Comparison of ENCODE assay signal across 20 cellular contexts in genomic region chr22:25105817-25106650, GRCh38.
A peak's percentile ranks its signal among the peaks of the same experiment; 100 is the strongest.
DNase-seq lines count a peak whose midpoint lies in the region; ATAC-seq and TF ChIP-seq lines count a peak whose summit lies in the region.
"Had no signal": no experiment of that assay in that cellular context is flagged by ENCODE, and none has a peak within 500 bp of the region (broad histone marks: within the 10 kb centered on the region; RNA-seq: fewer than 3 reads in every experiment).

No MANE protein-coding gene starts in this region.

- H3K27ac Mint-ChIP-seq in activated CD4-positive, alpha-beta T cell treated with anti-CD3 and anti-CD28 coated beads for 36 hours = peak overlapping the region; percentile 2
- H3K27ac Mint-ChIP-seq in activated T-helper 17 cell treated with anti-CD3 and anti-CD28 coated beads, Interleukin-2, amount 50 U/mL, for 72 hours = no peak overlapping the region
- peak overlapping the region; percentile 41 for H3K27ac Mint-ChIP-seq in endothelial cell (ENCODE audit: unreplicated experiment)

- TF ChIP-seq CTCF in endothelial cell (IDR thresholded peaks at IDR 0.05; ENCODE audit: unreplicated experiment) (no peak), thoracic aorta (IDR thresholded peaks at IDR 0.05) (no peak)

- H3K9me3 Mint-ChIP-seq in activated CD4-positive, alpha-beta T cell treated with anti-CD3 and anti-CD28 coated beads for 36 hours (ENCODE audit: low read depth) = peaks cover 5% of the 10 kb centered on the region
- H3K9me3 Mint-ChIP-seq in activated T-helper 17 cell treated with anti-CD3 and anti-CD28 coated beads, Interleukin-2, amount 50 U/mL, for 72 hours = no peaks in the 10 kb centered on the region
- H3K9me3 Mint-ChIP-seq in endothelial cell (ENCODE audit: unreplicated experiment) = no peaks in the 10 kb centered on the region

- H3K27me3 Mint-ChIP-seq in activated CD4-positive, alpha-beta T cell treated with anti-CD3 and anti-CD28 coated beads for 36 hours = no peaks in the 10 kb centered on the region
- H3K27me3 Mint-ChIP-seq in activated T-helper 17 cell treated with anti-CD3 and anti-CD28 coated beads, Interleukin-2, amount 50 U/mL, for 72 hours = no peaks in the 10 kb centered on the region
- H3K27me3 Mint-ChIP-seq in endothelial cell (ENCODE audit: unreplicated experiment) = peaks cover 5% of the 10 kb centered on the region

- H3K4me3 ChIP-seq in thoracic aorta = no peak overlapping the region

- H3K9me3 ChIP-seq in thoracic aorta = no peaks in the 10 kb centered on the region

- peaks cover 16 to 39% of the 10 kb centered on the region in 2 donors for H3K4me1 ChIP-seq in thoracic aorta (ENCODE audit: control insufficient read depth in 1 of 2, low read depth in 2 of 2)

- no peaks in the 10 kb centered on the region for H3K27me3 ChIP-seq in thoracic aorta (replicated peaks; ENCODE audit: insufficient read depth)

- H3K27ac ChIP-seq in thoracic aorta = peak overlapping the region; percentile 37 to 45
- H3K27ac ChIP-seq: 22Rv1 had no signal

- POLR2A ChIA-PET in activated CD4-positive, alpha-beta T cell treated with anti-CD3 and anti-CD28 coated beads for 36 hours (lab: Charles Lee) = no interaction called here

- DNase-seq in activated CD4-positive, alpha-beta T cell treated with anti-CD3 and anti-CD28 coated beads for 36 hours = no peak
- no peak for DNase-seq in activated CD4-positive, alpha-beta T cell treated with anti-CD3 and anti-CD28 coated beads, Interleukin-2, amount 50 U/mL, for 1 hour
- no peak for DNase-seq in endothelial cell (ENCODE audit: low spot score)
- no peak for DNase-seq in thoracic aorta (ENCODE audit: low spot score)
- no peak for DNase-seq in posterior vena cava (ENCODE audit: low spot score)
- DNase-seq: AML-193, COR-L47, DMS 273 treated with DMSO at 0.1 percent for 48 hours, HCEC 1CT, NCI-H1417, NCI-H187, NCI-H2107, NCI-H2227 treated with DMSO at 0.1 percent for 48 hours, NCI-H510A treated with DMSO at 0.1 percent for 48 hours, NCI-H774, SHP77 had no signal

- H3K4me3 Mint-ChIP-seq in activated CD4-positive, alpha-beta T cell treated with anti-CD3 and anti-CD28 coated beads for 36 hours = no peak overlapping the region
- H3K4me3 Mint-ChIP-seq in activated T-helper 17 cell treated with anti-CD3 and anti-CD28 coated beads, Interleukin-2, amount 50 U/mL, for 72 hours = no peak overlapping the region
- H3K4me3 Mint-ChIP-seq in endothelial cell (ENCODE audit: unreplicated experiment) = no peak overlapping the region

- peaks cover 17% of the 10 kb centered on the region for H3K4me1 Mint-ChIP-seq in activated CD4-positive, alpha-beta T cell treated with anti-CD3 and anti-CD28 coated beads for 36 hours
- H3K4me1 Mint-ChIP-seq in activated T-helper 17 cell treated with anti-CD3 and anti-CD28 coated beads, Interleukin-2, amount 50 U/mL, for 72 hours = peaks cover 5% of the 10 kb centered on the region
- peaks cover 28% of the 10 kb centered on the region for H3K4me1 Mint-ChIP-seq in endothelial cell (ENCODE audit: unreplicated experiment)

- no peak for ATAC-seq in activated CD4-positive, alpha-beta T cell treated with anti-CD3 and anti-CD28 coated beads for 36 hours
- ATAC-seq in activated T-helper 17 cell treated with anti-CD3 and anti-CD28 coated beads, Interleukin-2, amount 50 U/mL, for 72 hours (replicated peaks) = peak; percentile 55
- ATAC-seq in thoracic aorta (ENCODE audit: insufficient number of reproducible peaks, low FRiP score, low read depth) = no peak
- no peak for ATAC-seq in HG03354 (IDR thresholded peaks at IDR 0.05; ENCODE audit: poor library complexity, severe bottlenecking, unreplicated experiment)
- no peak for ATAC-seq in GM18907 (IDR thresholded peaks at IDR 0.05; ENCODE audit: unreplicated experiment)

- CTCF ChIA-PET in activated CD4-positive, alpha-beta T cell treated with anti-CD3 and anti-CD28 coated beads for 36 hours (lab: Charles Lee) = interaction anchor here (0.5 to 1.6 kb wide), 6 partner anchors 24 to 257 kb away, joined by 3 to 4 read pairs (median 3); no protein-coding TSS in a partner anchor

- H3K36me3 Mint-ChIP-seq in activated CD4-positive, alpha-beta T cell treated with anti-CD3 and anti-CD28 coated beads for 36 hours (ENCODE audit: low read depth) = no peaks in the 10 kb centered on the region
- H3K36me3 Mint-ChIP-seq in activated T-helper 17 cell treated with anti-CD3 and anti-CD28 coated beads, Interleukin-2, amount 50 U/mL, for 72 hours (ENCODE audit: low read depth) = no peaks in the 10 kb centered on the region
- H3K36me3 Mint-ChIP-seq in endothelial cell (ENCODE audit: low read depth, unreplicated experiment) = peaks cover 3% of the 10 kb centered on the region

- no peaks in the 10 kb centered on the region for H3K36me3 ChIP-seq in thoracic aorta

- intact Hi-C loops in activated CD4-positive, alpha-beta T cell treated with anti-CD3 and anti-CD28 coated beads for 36 hours (cut with DNase I, micrococcal nuclease) = no loop called here
- intact Hi-C loops in posterior vena cava (cut with DNase I) = no loop called here
